Comparison of ENCODE assay signal across 9 cellular contexts in the genomic region with DNA sequence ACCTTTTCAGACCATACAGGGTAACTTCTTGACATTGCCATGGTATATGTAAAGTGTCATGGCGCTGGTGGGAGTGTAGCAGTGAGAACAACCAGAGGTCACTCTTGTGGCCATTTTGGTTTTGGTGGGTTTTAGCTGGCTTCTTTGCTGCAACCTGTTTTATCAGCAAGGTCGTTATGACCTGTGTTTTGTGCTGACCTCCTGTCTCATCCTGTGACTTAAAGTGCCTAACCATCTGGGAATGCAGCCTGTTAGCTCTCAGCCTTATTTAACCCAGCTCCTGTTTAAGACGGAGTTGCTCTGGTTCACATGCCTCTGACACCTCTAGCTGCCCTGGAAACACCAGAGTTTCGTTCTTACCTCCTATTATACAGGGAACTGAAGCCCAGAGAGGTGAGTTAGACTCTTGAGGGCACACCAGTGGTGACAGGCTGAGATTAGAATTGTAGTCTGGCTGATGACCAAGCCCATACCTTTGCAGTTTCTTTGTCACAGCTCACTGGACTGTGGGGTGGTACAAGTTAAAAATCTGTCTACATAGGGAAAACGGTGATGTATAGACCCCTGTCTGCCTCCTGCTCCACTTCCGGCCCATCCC. TPM values are rescaled to one million over a fixed set of nuclear protein-coding genes. Genes with fewer than 3 reads are reported as not detected.
DNase-seq lines count a peak whose midpoint lies in the region; ATAC-seq and TF ChIP-seq lines count a peak whose summit lies in the region.
"Had no signal": no experiment of that assay in that cellular context is flagged by ENCODE, and none has a peak within 500 bp of the region (broad histone marks: within the 10 kb centered on the region; RNA-seq: fewer than 3 reads in every experiment).

No MANE protein-coding gene starts in this region.

- ATAC-seq in activated CD8-positive, alpha-beta memory T cell treated with anti-CD3 and anti-CD28 coated beads, Interleukin-2, amount 10 ng/mL, durations not matched to agents 7 days and 5 days = no peak
- peak; percentile 27 for ATAC-seq in GM21723 (IDR thresholded peaks at IDR 0.05; ENCODE audit: unreplicated experiment)
- ATAC-seq in GM21360 (IDR thresholded peaks at IDR 0.05; ENCODE audit: unreplicated experiment) = no peak

- H3K36me3 Mint-ChIP-seq in activated CD8-positive, alpha-beta memory T cell treated with anti-CD3 and anti-CD28 coated beads, Interleukin-2, amount 10 ng/mL, durations not matched to agents 7 days and 5 days = peaks cover 2% of the 10 kb centered on the region
- no peaks in the 10 kb centered on the region for H3K36me3 Mint-ChIP-seq in progenitor cell of endocrine pancreas (ENCODE audit: insufficient read depth)

- H3K9me3 Mint-ChIP-seq in activated CD8-positive, alpha-beta memory T cell treated with anti-CD3 and anti-CD28 coated beads, Interleukin-2, amount 10 ng/mL, durations not matched to agents 7 days and 5 days (ENCODE audit: low read depth) = no peaks in the 10 kb centered on the region
- no peaks in the 10 kb centered on the region for H3K9me3 Mint-ChIP-seq in progenitor cell of endocrine pancreas (ENCODE audit: low read depth)

- H3K4me1 Mint-ChIP-seq in activated CD8-positive, alpha-beta memory T cell treated with anti-CD3 and anti-CD28 coated beads, Interleukin-2, amount 10 ng/mL, durations not matched to agents 7 days and 5 days = peaks cover 95% of the 10 kb centered on the region
- H3K4me1 Mint-ChIP-seq in progenitor cell of endocrine pancreas (ENCODE audit: low read depth) = no peaks in the 10 kb centered on the region

- H3K4me3 ChIP-seq in OCI-LY3 (ENCODE audit: low read length) = no peak overlapping the region

- H4K20me1 ChIP-seq in OCI-LY3 (ENCODE audit: insufficient read depth, low read length) = no peaks in the 10 kb centered on the region

- peak overlapping the region; percentile 58 for H3K27ac Mint-ChIP-seq in activated CD8-positive, alpha-beta memory T cell treated with anti-CD3 and anti-CD28 coated beads, Interleukin-2, amount 10 ng/mL, durations not matched to agents 7 days and 5 days
- peak overlapping the region; percentile 18 for H3K27ac Mint-ChIP-seq in progenitor cell of endocrine pancreas

- H3K9me3 ChIP-seq in OCI-LY3 (ENCODE audit: insufficient read depth, low read length) = no peaks in the 10 kb centered on the region

- peaks cover 40% of the 10 kb centered on the region for H3K4me1 ChIP-seq in OCI-LY3 (ENCODE audit: low read length)

- no peaks in the 10 kb centered on the region for H3K79me2 ChIP-seq in OCI-LY3 (ENCODE audit: low read length)

- H3K4me3 Mint-ChIP-seq in activated CD8-positive, alpha-beta memory T cell treated with anti-CD3 and anti-CD28 coated beads, Interleukin-2, amount 10 ng/mL, durations not matched to agents 7 days and 5 days = no peak overlapping the region
- H3K4me3 Mint-ChIP-seq in progenitor cell of endocrine pancreas (ENCODE audit: low read depth) = no peak overlapping the region

- H3K27me3 ChIP-seq in OCI-LY3 (ENCODE audit: low read depth, low read length) = peaks cover 14% of the 10 kb centered on the region

- no peak for DNase-seq in activated CD8-positive, alpha-beta memory T cell treated with anti-CD3 and anti-CD28 coated beads, Interleukin-2, amount 10 ng/mL, durations not matched to agents 7 days and 5 days
- DNase-seq in activated CD8-positive, alpha-beta memory T cell treated with anti-CD3 and anti-CD28 coated beads for 24 hours = no peak
- DNase-seq in progenitor cell of endocrine pancreas (ENCODE audit: low spot score, unreplicated experiment) = no peak
- DNase-seq in NCI-H2029 treated with DMSO at 0.1 percent for 48 hours (lab: John Stamatoyannopoulos, UW) = no peak
- DNase-seq in NCI-H1694 treated with DMSO at 0.1 percent for 48 hours (lab: John Stamatoyannopoulos, UW) = no peak
- DNase-seq: activated naive CD4-positive, alpha-beta T cell had no signal

- H3K4me2 ChIP-seq in OCI-LY3 (ENCODE audit: low read length) = 0 out of 2 replicates have a peak overlapping the region, but pooled peaks have one; percentile 5

- no peak overlapping the region for H3K27ac ChIP-seq in OCI-LY3 (ENCODE audit: low read length)

- CTCF ChIA-PET in activated CD8-positive, alpha-beta memory T cell treated with anti-CD3 and anti-CD28 coated beads, Interleukin-2, amount 10 ng/mL, durations not matched to agents 7 days and 5 days (lab: Charles Lee) = interaction anchor here (0.8 to 1.7 kb wide), 5 partner anchors 10 to 101 kb away, joined by 3 to 5 read pairs (median 4); no protein-coding TSS in a partner anchor

- H2AFZ ChIP-seq in OCI-LY3 (ENCODE audit: low read depth, low read length) = no peak overlapping the region

- H3K9ac ChIP-seq in OCI-LY3 (ENCODE audit: low read length) = no peak overlapping the region

- H3K36me3 ChIP-seq in OCI-LY3 (replicated peaks; ENCODE audit: low read depth, low read length) = no peaks in the 10 kb centered on the region

- TF ChIP-seq CTCF in OCI-LY3 (IDR thresholded peaks at IDR 0.05; ENCODE audit: low read depth, low read length) = no peak
- TF ChIP-seq CTCF in progenitor cell of endocrine pancreas (IDR thresholded peaks at IDR 0.05; ENCODE audit: unreplicated experiment) = no peak

- no peaks in the 10 kb centered on the region for H3K27me3 Mint-ChIP-seq in activated CD8-positive, alpha-beta memory T cell treated with anti-CD3 and anti-CD28 coated beads, Interleukin-2, amount 10 ng/mL, durations not matched to agents 7 days and 5 days
- no peaks in the 10 kb centered on the region for H3K27me3 Mint-ChIP-seq in progenitor cell of endocrine pancreas

RNA-seq across cellular contexts. Expression of a gene that starts 20.9 kb away (rescaled TPM):
- 10 to 100 TPM; 56.6 to 70.4 TPM for total RNA-seq in activated CD8-positive, alpha-beta memory T cell treated with anti-CD3 and anti-CD28 coated beads, Interleukin-2, amount 10 ng/mL, durations not matched to agents 7 days and 5 days
- 66.2 and 70.1 TPM in 2 replicates for total RNA-seq in progenitor cell of endocrine pancreas
